ENCODE assay signal across 31 cellular contexts in genomic region chr12:77767335-77767734, GRCh38.
"Had no signal": no experiment of that assay in that cellular context is flagged by ENCODE, and none has a peak within 500 bp of the region (broad histone marks: within the 10 kb centered on the region; RNA-seq: fewer than 3 reads in every experiment).

No MANE protein-coding gene starts in this region.

- H3K27me3 ChIP-seq: ovary, right lobe of liver, spleen, suprapubic skin, testis, tibial artery, transverse colon, vagina had no signal

- H3K4me3 ChIP-seq: ovary, psoas muscle, right lobe of liver, skin epidermis, smooth muscle cell, spleen, suprapubic skin, testis, tibial artery, transverse colon, vagina had no signal

- H3K4me1 ChIP-seq: parathyroid adenoma, psoas muscle, right lobe of liver, spleen, testis, tibial artery, transverse colon, vagina had no signal

- H3K4me3 Mint-ChIP-seq: naive B cell; naive thymus-derived CD8-positive, alpha-beta T cell; natural killer cell treated with Interleukin-12 subunit alpha and Interleukin-12 subunit beta and Interleukin-15 and Interleukin-18, amount 100 ng/mL, for 72 hours; nephron progenitor cell; neural crest cell; stimulated activated memory B cell treated with anti-CD40 and anti-IgM and Interleukin-4, amounts not matched to agents 10 μg/mL and 1 μg/mL and 100 μg/mL, for 72 hours; stimulated activated naive CD8-positive, alpha-beta T cell treated with anti-CD3 and anti-CD28 coated beads, Interleukin-15, amount 100 ng/mL, for 72 hours; type B pancreatic cell had no signal

- H3K9me3 ChIP-seq: psoas muscle, right lobe of liver, testis, transverse colon, vagina had no signal

- H3K9me3 Mint-ChIP-seq: nephron progenitor cell, type B pancreatic cell had no signal

- H3K4me1 Mint-ChIP-seq: naive B cell; naive thymus-derived CD8-positive, alpha-beta T cell; stimulated activated memory B cell treated with anti-CD40 and anti-IgM and Interleukin-4, amounts not matched to agents 10 μg/mL and 1 μg/mL and 100 μg/mL, for 72 hours; stimulated activated naive CD8-positive, alpha-beta T cell treated with anti-CD3 and anti-CD28 coated beads, Interleukin-15, amount 100 ng/mL, for 72 hours had no signal

- H3K27ac Mint-ChIP-seq: naive B cell; naive thymus-derived CD8-positive, alpha-beta T cell; natural killer cell treated with Interleukin-12 subunit alpha and Interleukin-12 subunit beta and Interleukin-15 and Interleukin-18, amount 100 ng/mL, for 72 hours; nephron progenitor cell; progenitor cell of endocrine pancreas; stimulated activated memory B cell treated with anti-CD40 and anti-IgM and Interleukin-4, amounts not matched to agents 10 μg/mL and 1 μg/mL and 100 μg/mL, for 72 hours; stimulated activated naive CD8-positive, alpha-beta T cell treated with anti-CD3 and anti-CD28 coated beads, Interleukin-15, amount 100 ng/mL, for 72 hours; type B pancreatic cell had no signal

- H3K27me3 Mint-ChIP-seq: naive B cell; naive thymus-derived CD8-positive, alpha-beta T cell; natural killer cell treated with Interleukin-12 subunit alpha and Interleukin-12 subunit beta and Interleukin-15 and Interleukin-18, amount 100 ng/mL, for 72 hours; progenitor cell of endocrine pancreas; stimulated activated memory B cell treated with anti-CD40 and anti-IgM and Interleukin-4, amounts not matched to agents 10 μg/mL and 1 μg/mL and 100 μg/mL, for 72 hours; stimulated activated naive CD8-positive, alpha-beta T cell treated with anti-CD3 and anti-CD28 coated beads, Interleukin-15, amount 100 ng/mL, for 72 hours; type B pancreatic cell had no signal

- H3K27ac ChIP-seq: ovary, parathyroid adenoma, psoas muscle, right lobe of liver, skin epidermis, spleen, suprapubic skin, testis, tibial artery, transverse colon, vagina had no signal

- H3K36me3 Mint-ChIP-seq: stimulated activated memory B cell treated with anti-CD40 and anti-IgM and Interleukin-4, amounts not matched to agents 10 μg/mL and 1 μg/mL and 100 μg/mL, for 72 hours; type B pancreatic cell had no signal

- H2AFZ ChIP-seq: parathyroid adenoma had no signal

- H3K36me3 ChIP-seq: ovary, right lobe of liver, spleen, suprapubic skin, tibial artery, transverse colon, vagina had no signal

- H3K9ac ChIP-seq: parathyroid adenoma had no signal

- ATAC-seq: naive thymus-derived CD8-positive, alpha-beta T cell; natural killer cell treated with Interleukin-12 subunit alpha and Interleukin-12 subunit beta and Interleukin-15 and Interleukin-18, amount 100 ng/mL, for 72 hours; psoas muscle; right cardiac atrium; stimulated activated memory B cell treated with anti-CD40 and anti-IgM and Interleukin-4, amounts not matched to agents 10 μg/mL and 1 μg/mL and 100 μg/mL, for 72 hours; stimulated activated naive CD8-positive, alpha-beta T cell treated with anti-CD3 and anti-CD28 coated beads, Interleukin-15, amount 100 ng/mL, for 72 hours; stimulated activated naive CD8-positive, alpha-beta T cell treated with anti-CD3 and anti-CD28 coated beads, Interleukin-15, Interleukin-2, amounts not matched to agents 100 U/mL and 50 U/mL, for 24 hours had no signal

- H3K4me2 ChIP-seq: smooth muscle cell had no signal

- DNase-seq: naive B cell; nephron progenitor cell; occipital lobe; ovary; psoas muscle; right lobe of liver; spleen; stimulated activated CD4-positive, alpha-beta T cell treated with anti-CD3 and anti-CD28 coated beads, Interleukin-12 subunit alpha, Interleukin-12 subunit beta, amount 100 ng/mL, for 4 hours; stimulated activated CD4-positive, alpha-beta T cell treated with anti-CD3 and anti-CD28 coated beads, Interleukin-1b, Interleukin-23, amount 100 ng/mL, for 48 hours; stimulated activated CD4-positive, alpha-beta T cell treated with anti-CD3 and anti-CD28 coated beads, Interleukin-4, amount 100 ng/mL, for 1 hour; stimulated activated CD4-positive, alpha-beta T cell treated with anti-CD3 and anti-CD28 coated beads, Interleukin-4, amount 100 ng/mL, for 4 hours; stimulated activated CD8-positive, alpha-beta memory T cell treated with anti-CD3 and anti-CD28 coated beads, Interleukin-4, amount 100 ng/mL, for 48 hours; stimulated activated naive CD4-positive, alpha-beta T cell; stimulated activated naive CD8-positive, alpha-beta T cell treated with anti-CD3 and anti-CD28 coated beads, Interleukin-15, amount 100 ng/mL, for 72 hours; stimulated activated naive CD8-positive, alpha-beta T cell treated with anti-CD3 and anti-CD28 coated beads, Interleukin-15, Interleukin-2, amounts not matched to agents 100 U/mL and 50 U/mL, for 24 hours; substantia nigra; testis; tibial artery; transverse colon had no signal
